Comparison of ENCODE assay signal across 9 cellular contexts in genomic region chr19:50909240-50910070, GRCh38. TPM values are rescaled to one million over a fixed set of nuclear protein-coding genes. Genes with fewer than 3 reads are reported as not detected.
DNase-seq lines count a peak whose midpoint lies in the region; ATAC-seq, FAIRE-seq and TF ChIP-seq lines count a peak whose summit lies in the region.
"Had no signal": no experiment of that assay in that cellular context is flagged by ENCODE, and none has a peak within 500 bp of the region (broad histone marks: within the 10 kb centered on the region; RNA-seq: fewer than 3 reads in every experiment).

No MANE protein-coding gene starts in this region.

- H3K36me3 ChIP-seq in prostate gland (no peaks in the 10 kb centered on the region), gastroesophageal sphincter (no peaks in the 10 kb centered on the region)

- TF ChIP-seq CTCF in prostate gland (IDR thresholded peaks at IDR 0.05) = no peak
- no peak for TF ChIP-seq CTCF in gastroesophageal sphincter (IDR thresholded peaks at IDR 0.05)

- peak; percentile 53 for DNase-seq in GM03348 (ENCODE audit: low spot score)
- DNase-seq in RPMI7951 (ENCODE audit: low read depth) = peak; percentile 61
- peak; percentile 46 for DNase-seq in dermis blood vessel endothelial cell
- peak; percentile 92 for DNase-seq in prostate gland (ENCODE audit: low spot score)
- DNase-seq in RCC 7860 (ENCODE audit: low spot score) = no peak
- no peak for DNase-seq in DMS79 treated with DMSO at 0.1 percent for 48 hours (lab: John Stamatoyannopoulos, UW)

- H3K4me3 ChIP-seq in prostate gland (peak overlapping the region; percentile 40 to 59), gastroesophageal sphincter (no peak overlapping the region)

- H3K4me1 ChIP-seq in prostate gland (replicated peaks) (no peaks in the 10 kb centered on the region), gastroesophageal sphincter (peaks cover 0 to 8% (median 0%) of the 10 kb centered on the region in 3 donors)

- peak; percentile 56 for TF ChIP-seq POLR2A in prostate gland (IDR thresholded peaks at IDR 0.05)
- no peak for TF ChIP-seq POLR2A in gastroesophageal sphincter (IDR thresholded peaks at IDR 0.05)

- 5% methylated on average over 36 of the region's 36 CpGs for WGBS in prostate gland
- 0 to 1% methylated on average over 8 to 18 of the region's 36 CpGs for WGBS in gastroesophageal sphincter (ENCODE audit: low coverage in 1 of 2), 2 donors

- H3K9me3 ChIP-seq in prostate gland = no peaks in the 10 kb centered on the region
- H3K9me3 ChIP-seq in gastroesophageal sphincter = peaks cover 0 to 6% (median 0%) of the 10 kb centered on the region in 3 donors

- ATAC-seq in HG02623 (IDR thresholded peaks at IDR 0.05; ENCODE audit: unreplicated experiment) (peak; percentile 45), gastroesophageal sphincter (no peak)

- H3K27ac ChIP-seq in prostate gland (peak overlapping the region; percentile 79 to 92), gastroesophageal sphincter (no peak overlapping the region)

- FAIRE-seq in RCC 7860 (lab: Jason Lieb, UNC) = no peak

- no peaks in the 10 kb centered on the region for H3K27me3 ChIP-seq in prostate gland (replicated peaks; ENCODE audit: insufficient read depth)
- peaks cover 91% of the 10 kb centered on the region for H3K27me3 ChIP-seq in gastroesophageal sphincter

- intact Hi-C loops in prostate gland (cut with DNase I) = no loop called here

- TF ChIP-seq EP300 in gastroesophageal sphincter (IDR thresholded peaks at IDR 0.05) = no peak

RNA-seq across cellular contexts. Expression of gene KLK4, which starts 1.7 kb away (rescaled TPM):
- total RNA-seq in RPMI7951 (2014; rRNA removed; shearing (Covaris generic)) = not detected in 2 replicates
- total RNA-seq in dermis blood vessel endothelial cell = not detected in 2 replicates
- total RNA-seq in prostate gland = 100 to 1,000 TPM; 188 to 330 TPM
- not detected for total RNA-seq in gastroesophageal sphincter
- total RNA-seq: urinary bladder had no signal

RNA-seq across cellular contexts. Expression of gene KLK2, which starts 36.2 kb away (rescaled TPM):
- total RNA-seq in RPMI7951 (2014; rRNA removed; shearing (Covaris generic)) = not detected in 2 replicates
- total RNA-seq in dermis blood vessel endothelial cell (0.14 TPM in 1 of 2 replicates, not detected in the other), prostate gland (over 10,000 TPM in 1 of 2 donors, 1,000 to 10,000 TPM in 1; 3,344 to 10,024 TPM), gastroesophageal sphincter (not detected)
- total RNA-seq: urinary bladder had no signal

RNA-seq across cellular contexts. Expression of gene KLK5, which starts 43.4 kb away (rescaled TPM):
- not detected in 2 replicates for total RNA-seq in RPMI7951 (2014; rRNA removed; shearing (Covaris generic))
- total RNA-seq in dermis blood vessel endothelial cell (not detected in 2 replicates), prostate gland (1 to 10 TPM; 1.9 to 2.7 TPM), gastroesophageal sphincter (1 to 10 TPM in 1 of 4 donors, not detected in 3; 1.2 TPM)
- total RNA-seq: urinary bladder had no signal

RNA-seq across cellular contexts. Expression of gene KLK3, which starts 54.7 kb away (rescaled TPM):
- not detected in 2 replicates for total RNA-seq in RPMI7951 (2014; rRNA removed; shearing (Covaris generic))
- total RNA-seq in dermis blood vessel endothelial cell (not detected in 2 replicates), prostate gland (over 10,000 TPM in 1 of 2 donors, 1,000 to 10,000 TPM in 1; 7,620 to 35,247 TPM), gastroesophageal sphincter (not detected)
- total RNA-seq: urinary bladder had no signal

RNA-seq across cellular contexts. Expression of gene KLK6, which starts 59.9 kb away (rescaled TPM):
- not detected in 2 replicates for total RNA-seq in RPMI7951 (2014; rRNA removed; shearing (Covaris generic))
- total RNA-seq in dermis blood vessel endothelial cell = not detected in 2 replicates
- total RNA-seq in prostate gland = 1 to 10 TPM in 1 of 2 donors, not detected in 1; 1.8 TPM
- 1 to 10 TPM in 2 of 4 donors, not detected in 2; 1.1 to 7.8 TPM for total RNA-seq in gastroesophageal sphincter
- total RNA-seq: urinary bladder had no signal

Comparison
In these comparisons a context has a peak if more than half of its experiments do, and no peak if none do; other contexts are left out.
1. DNase-seq: peak in GM03348 (single experiment), RPMI7951 (single experiment), dermis blood vessel endothelial cell (single experiment) and prostate gland (single experiment); none in RCC 7860 (single experiment) and DMS79 treated with DMSO at 0.1 percent for 48 hours (single experiment).
2. H3K27ac ChIP-seq: peak in prostate gland (2 of 2); none in gastroesophageal sphincter (0 of 4).
3. H3K4me3 ChIP-seq: peak in prostate gland (2 of 2); none in gastroesophageal sphincter (0 of 2).
4. RNA of gene KLK4, which starts 1.7 kb away (total RNA-seq): 188 to 330 TPM in prostate gland; not detected in RPMI7951, not detected in dermis blood vessel endothelial cell and not detected in gastroesophageal sphincter; every median in the first group is over 100 times any median in the second.
5. RNA of gene KLK2, which starts 36.2 kb away (total RNA-seq): 3,344 to 10,024 TPM in prostate gland; not detected in RPMI7951, 0.14 TPM in dermis blood vessel endothelial cell and not detected in gastroesophageal sphincter; every median in the first group is over 1,000 times any median in the second.